In genomic region chrX:44876076-44876475, GRCh38 we compare ENCODE assay signal across 10 cellular contexts. TPM values are rescaled to one million over a fixed set of nuclear protein-coding genes. Genes with fewer than 3 reads are reported as not detected.
DNase-seq lines count a peak whose midpoint lies in the region; TF ChIP-seq lines count a peak whose summit lies in the region.
"Had no signal": no experiment of that assay in that cellular context is flagged by ENCODE, and none has a peak within 500 bp of the region (broad histone marks: within the 10 kb centered on the region; RNA-seq: fewer than 3 reads in every experiment).

No MANE protein-coding gene starts in this region.

- WGBS in smooth muscle cell (ENCODE audit: low lambda C conversion rate) = 71% methylated on average over 4 of the region's 4 CpGs

- DNase-seq in T-helper 1 cell = no peak
- no peak for DNase-seq in T-helper 2 cell treated with Interferon-gamma antibody and Interleukin-4, amounts not matched to agents 5 μg/mL and 100 μg/mL, for 36 hours (ENCODE audit: low spot score)
- DNase-seq in fibroblast of the aortic adventitia (ENCODE audit: low read depth) = peak; percentile 28
- DNase-seq in smooth muscle cell (lab: John Stamatoyannopoulos, UW; ENCODE audit: unreplicated experiment) = no peak
- DNase-seq in NCI-H345 (lab: John Stamatoyannopoulos, UW) = no peak
- no peak for DNase-seq in NCI-H1092 (lab: John Stamatoyannopoulos, UW)
- no peak for DNase-seq in effector CD8-positive, alpha-beta T cell (lab: John Stamatoyannopoulos, UW)
- DNase-seq: activated naive CD4-positive, alpha-beta T cell had no signal

- H3K36me3 ChIP-seq in smooth muscle cell (ENCODE audit: low read depth) = no peaks in the 10 kb centered on the region
- H3K36me3 ChIP-seq: prostate gland had no signal

- no peak overlapping the region for H2AFZ ChIP-seq in smooth muscle cell (ENCODE audit: low read depth)

- no peaks in the 10 kb centered on the region for H3K27me3 ChIP-seq in smooth muscle cell (ENCODE audit: low read depth)

- no peak overlapping the region for H3K9ac ChIP-seq in smooth muscle cell (ENCODE audit: low read depth)

- peaks cover 6% of the 10 kb centered on the region for H3K36me3 Mint-ChIP-seq in T-helper 1 cell treated with Interleukin-12 subunit alpha and Interleukin-12 subunit beta and Interleukin-4 antibody, amounts not matched to agents 30 μg/mL and 1 μg/mL, for 36 hours (ENCODE audit: low read depth)
- H3K36me3 Mint-ChIP-seq in T-helper 2 cell treated with Interferon-gamma antibody and Interleukin-4, amounts not matched to agents 5 μg/mL and 100 μg/mL, for 36 hours (ENCODE audit: low read depth) = peaks cover 13% of the 10 kb centered on the region

- H4K20me1 ChIP-seq in smooth muscle cell (ENCODE audit: low read depth) = peaks cover 64% of the 10 kb centered on the region

- no peak for TF ChIP-seq CTCF in fibroblast of the aortic adventitia (IDR thresholded peaks at IDR 0.05; ENCODE audit: insufficient read depth, low read length)
- no peak for TF ChIP-seq CTCF in smooth muscle cell (IDR thresholded peaks at IDR 0.05; ENCODE audit: borderline replicate concordance, insufficient read depth, poor library complexity, severe bottlenecking)

- no peak overlapping the region for H3K27ac ChIP-seq in smooth muscle cell (ENCODE audit: low read depth)
- H3K27ac ChIP-seq: prostate gland had no signal

- H3K27ac Mint-ChIP-seq in T-helper 1 cell treated with Interleukin-12 subunit alpha and Interleukin-12 subunit beta and Interleukin-4 antibody, amounts not matched to agents 30 μg/mL and 1 μg/mL, for 36 hours = peak overlapping the region; percentile 41
- H3K27ac Mint-ChIP-seq in T-helper 2 cell treated with Interferon-gamma antibody and Interleukin-4, amounts not matched to agents 5 μg/mL and 100 μg/mL, for 36 hours = no peak overlapping the region

- H3K27me3 Mint-ChIP-seq in T-helper 1 cell treated with Interleukin-12 subunit alpha and Interleukin-12 subunit beta and Interleukin-4 antibody, amounts not matched to agents 30 μg/mL and 1 μg/mL, for 36 hours (ENCODE audit: low read depth) = no peaks in the 10 kb centered on the region
- H3K27me3 Mint-ChIP-seq in T-helper 2 cell treated with Interferon-gamma antibody and Interleukin-4, amounts not matched to agents 5 μg/mL and 100 μg/mL, for 36 hours (ENCODE audit: low read depth) = no peaks in the 10 kb centered on the region

- H3K4me3 Mint-ChIP-seq in T-helper 1 cell treated with Interleukin-12 subunit alpha and Interleukin-12 subunit beta and Interleukin-4 antibody, amounts not matched to agents 30 μg/mL and 1 μg/mL, for 36 hours = peak overlapping the region; percentile 58
- peak overlapping the region; percentile 96 for H3K4me3 Mint-ChIP-seq in T-helper 2 cell treated with Interferon-gamma antibody and Interleukin-4, amounts not matched to agents 5 μg/mL and 100 μg/mL, for 36 hours

- H3K9me3 ChIP-seq in smooth muscle cell (replicated peaks; ENCODE audit: low read depth) = no peaks in the 10 kb centered on the region
- H3K9me3 ChIP-seq: prostate gland had no signal

- H3F3A ChIP-seq in smooth muscle cell (ENCODE audit: low read depth) = no peaks in the 10 kb centered on the region

- H3K9me3 Mint-ChIP-seq in T-helper 1 cell treated with Interleukin-12 subunit alpha and Interleukin-12 subunit beta and Interleukin-4 antibody, amounts not matched to agents 30 μg/mL and 1 μg/mL, for 36 hours = no peaks in the 10 kb centered on the region
- no peaks in the 10 kb centered on the region for H3K9me3 Mint-ChIP-seq in T-helper 2 cell treated with Interferon-gamma antibody and Interleukin-4, amounts not matched to agents 5 μg/mL and 100 μg/mL, for 36 hours

- H3K4me3 ChIP-seq in fibroblast of the aortic adventitia (ENCODE audit: low read depth, low read length) = peak overlapping the region; percentile 48
- peak overlapping the region; percentile 89 for H3K4me3 ChIP-seq in smooth muscle cell

- peaks cover 14% of the 10 kb centered on the region for H3K4me1 Mint-ChIP-seq in T-helper 1 cell treated with Interleukin-12 subunit alpha and Interleukin-12 subunit beta and Interleukin-4 antibody, amounts not matched to agents 30 μg/mL and 1 μg/mL, for 36 hours (ENCODE audit: low read depth)
- H3K4me1 Mint-ChIP-seq in T-helper 2 cell treated with Interferon-gamma antibody and Interleukin-4, amounts not matched to agents 5 μg/mL and 100 μg/mL, for 36 hours (ENCODE audit: low read depth) = peaks cover 6% of the 10 kb centered on the region

- peaks cover 77% of the 10 kb centered on the region for H3K79me2 ChIP-seq in smooth muscle cell (ENCODE audit: low read depth)

- H3K4me1 ChIP-seq in smooth muscle cell (ENCODE audit: low read depth) = peaks cover 8% of the 10 kb centered on the region
- H3K4me1 ChIP-seq: prostate gland had no signal

- H3K4me2 ChIP-seq in smooth muscle cell = peak overlapping the region; percentile 90

RNA-seq across cellular contexts. Expression of gene KDM6A, which starts 3.1 kb away (rescaled TPM):
- total RNA-seq in fibroblast of the aortic adventitia (ENCODE audit: low replicate concordance) (8.7 and 20.6 TPM in 2 replicates), smooth muscle cell (28.1 and 38.7 TPM in 2 replicates)
- polyA plus RNA-seq in smooth muscle cell = 9.6 and 11.8 TPM in 2 replicates

RNA-seq across cellular contexts. Expression of gene DUSP21, which starts 32.3 kb away (rescaled TPM):
- total RNA-seq in fibroblast of the aortic adventitia (ENCODE audit: low replicate concordance) (not detected in 2 replicates), smooth muscle cell (not detected in 2 replicates)
- polyA plus RNA-seq in smooth muscle cell = not detected in 2 replicates
